Comparison of ENCODE assay signal across 11 cellular contexts in the genomic region with DNA sequence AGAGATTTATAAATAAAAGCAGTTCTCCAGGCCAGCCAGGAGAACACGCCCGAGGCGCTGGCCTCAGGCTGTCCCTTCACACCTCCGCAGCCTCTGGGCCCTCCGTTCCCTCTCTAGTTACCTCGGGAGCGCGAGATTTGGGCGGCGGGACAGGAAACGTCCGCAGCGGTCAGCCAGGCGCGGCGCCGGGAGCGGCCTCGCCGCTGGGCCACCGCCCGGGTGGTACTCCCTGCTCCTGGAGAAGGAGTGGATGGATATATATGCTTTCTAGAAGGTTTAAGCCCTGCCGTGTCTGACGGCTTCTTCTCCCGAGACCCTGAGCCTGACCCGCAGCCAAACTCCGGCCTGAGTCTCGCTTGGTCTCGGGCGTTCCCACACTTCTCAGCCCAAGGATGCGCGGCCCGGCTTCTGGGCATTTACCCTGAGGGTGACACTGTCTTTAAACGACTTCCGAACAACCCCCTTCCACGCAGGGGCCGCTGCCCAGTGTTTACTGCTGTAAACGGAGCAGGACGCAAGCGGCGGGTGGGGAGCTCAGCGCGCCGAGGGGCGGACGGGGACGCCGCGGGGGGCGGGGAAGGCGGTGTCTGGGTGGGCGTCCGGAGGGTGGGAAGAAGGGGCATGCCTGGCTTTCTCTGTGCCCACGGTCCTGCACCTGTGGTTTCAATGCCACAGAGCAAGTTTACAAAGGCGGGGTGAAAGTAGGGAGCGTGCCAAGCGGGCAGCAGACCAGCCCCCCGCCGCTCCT. TPM values are rescaled to one million over a fixed set of nuclear protein-coding genes. Genes with fewer than 3 reads are reported as not detected.
A peak's percentile ranks its signal among the peaks of the same experiment; 100 is the strongest.
DNase-seq lines count a peak whose midpoint lies in the region; ATAC-seq and TF ChIP-seq lines count a peak whose summit lies in the region.
"Had no signal": no experiment of that assay in that cellular context is flagged by ENCODE, and none has a peak within 500 bp of the region (broad histone marks: within the 10 kb centered on the region; RNA-seq: fewer than 3 reads in every experiment).

No MANE protein-coding gene starts in this region.

- H3K4me1 Mint-ChIP-seq in Caco-2 (ENCODE audit: low read depth, unreplicated experiment): peaks cover 7% of the 10 kb centered on the region

- CTCF ChIA-PET in Caco-2 (lab: Charles Lee): interaction anchor here (0.6 to 0.9 kb wide), 4 partner anchors 10 to 1125 kb away, joined by 3 to 6 read pairs (median 4); no protein-coding TSS in a partner anchor

- POLR2A ChIA-PET in Caco-2 (lab: Charles Lee): interaction anchor here (0.6 kb wide), 1 partner anchor 25 kb away, joined by 9 read pairs; no protein-coding TSS in a partner anchor

- H3K36me3 ChIP-seq in Caco-2 (ENCODE audit: control insufficient read depth, insufficient read depth, low read length): no peaks in the 10 kb centered on the region
- H3K36me3 ChIP-seq in osteoblast (ENCODE audit: insufficient read depth, low read length): no peaks in the 10 kb centered on the region
- H3K36me3 ChIP-seq in left lung: no peaks in the 10 kb centered on the region
- H3K36me3 ChIP-seq: uterus had no signal

- H2AFZ ChIP-seq in osteoblast (ENCODE audit: low read length): no peak overlapping the region

- no peaks in the 10 kb centered on the region for H3K79me2 ChIP-seq in osteoblast (ENCODE audit: insufficient read depth, low read length)

- H4K20me1 ChIP-seq in osteoblast (ENCODE audit: insufficient read depth, low read length): peaks cover 3% of the 10 kb centered on the region

- H3K27ac ChIP-seq in cingulate gyrus (ENCODE audit: low read depth, low read length): peak overlapping the region; percentile 83
- H3K27ac ChIP-seq in osteoblast (ENCODE audit: low read depth, low read length): no peak overlapping the region
- no peak overlapping the region for H3K27ac ChIP-seq in left lung
- H3K27ac ChIP-seq: uterus had no signal

- H3K27me3 ChIP-seq in Caco-2 (replicated peaks; ENCODE audit: control insufficient read depth, insufficient read depth, low read length) (peaks cover 13% of the 10 kb centered on the region), osteoblast (ENCODE audit: insufficient read depth, low read length) (peaks cover 89% of the 10 kb centered on the region), left lung (peaks cover 96 to 100% of the 10 kb centered on the region in 2 donors)

- no peak overlapping the region for H3K27ac Mint-ChIP-seq in Caco-2 (ENCODE audit: unreplicated experiment)

- intact Hi-C loops in Caco-2 (cut with micrococcal nuclease; ENCODE audit: unreplicated experiment): loop anchor here (1.0 to 5.0 kb wide), 6 partner anchors 108 to 538 kb away; a partner anchor contains a TSS
- intact Hi-C loops in left lung (cut with DNase I): no loop called here

- no peak for ATAC-seq in GM18867 (IDR thresholded peaks at IDR 0.05; ENCODE audit: unreplicated experiment)
- ATAC-seq in left lung: no peak

- H3K4me3 ChIP-seq in Caco-2 (ENCODE audit: low read depth, low read length) (peak overlapping the region; percentile 59), LNCaP clone FGC (ENCODE audit: low read depth, low read length) (peak overlapping the region; percentile 48), osteoblast (ENCODE audit: insufficient read depth, low read length) (peak overlapping the region; percentile 50), left lung (peak overlapping the region in 1 of 2 donors; percentile 40)

- H3K36me3 Mint-ChIP-seq in Caco-2 (ENCODE audit: insufficient read depth, unreplicated experiment): peaks cover 5% of the 10 kb centered on the region

- H3K4me1 ChIP-seq in Caco-2 (peaks cover 19% of the 10 kb centered on the region), osteoblast (ENCODE audit: insufficient read depth, low read length) (no peaks in the 10 kb centered on the region), left lung (peaks cover 4 to 35% of the 10 kb centered on the region in 2 donors)

- TF ChIP-seq CTCF in Caco-2 (IDR thresholded peaks at IDR 0.05; ENCODE audit: insufficient read depth in 1 of 2, low read depth in 1 of 2, low read length in 1 of 2, severe bottlenecking in 1 of 2, unreplicated experiment in 1 of 2): no peak
- no peak for TF ChIP-seq CTCF in LNCaP clone FGC (IDR thresholded peaks at IDR 0.05; ENCODE audit: control insufficient read depth, extremely low read depth, insufficient read depth)
- no peak for TF ChIP-seq CTCF in osteoblast (IDR thresholded peaks at IDR 0.05; ENCODE audit: extremely low read depth, low read depth, low read length)
- TF ChIP-seq CTCF in left lung (IDR thresholded peaks at IDR 0.05): no peak

- no TSS peak for BruUV-seq in Caco-2 (replicated peaks; lab: Mats Ljungman, UMichigan)

- no peaks in the 10 kb centered on the region for H3K9me3 Mint-ChIP-seq in Caco-2 (ENCODE audit: unreplicated experiment)

- DNase-seq in Caco-2 (peak in 1 of 2 experiments; percentile 53), LNCaP clone FGC (ENCODE audit: low read depth) (no peak), osteoblast (ENCODE audit: insufficient read length, low spot score, missing footprints) (peak; percentile 82), left lung (no peak), ureter (ENCODE audit: low spot score) (no peak), NCI-H774 (lab: John Stamatoyannopoulos, UW) (no peak)
- DNase-seq: GOT3, T-helper 9 cell had no signal

- peak overlapping the region; percentile 61 for H3K4me3 Mint-ChIP-seq in Caco-2 (ENCODE audit: unreplicated experiment)

- H3K9me3 ChIP-seq in Caco-2 (no peaks in the 10 kb centered on the region), osteoblast (ENCODE audit: low read depth, low read length) (no peaks in the 10 kb centered on the region), left lung (no peaks in the 10 kb centered on the region)
- H3K9me3 ChIP-seq: uterus had no signal

- peaks cover 35% of the 10 kb centered on the region for H3K27me3 Mint-ChIP-seq in Caco-2 (ENCODE audit: insufficient read depth, unreplicated experiment)

- peak overlapping the region; percentile 71 for H3K4me2 ChIP-seq in osteoblast (ENCODE audit: insufficient read depth, low read length)

RNA-seq across cellular contexts. Expression of a gene that starts 2.0 kb away (rescaled TPM):
- total RNA-seq in Caco-2 (2022) (1.3 and 1.9 TPM in 2 replicates), osteoblast (not detected in 2 replicates), left lung (not detected), ureter (not detected)
- total RNA-seq: uterus had no signal

RNA-seq across cellular contexts. Expression of a gene that starts 8.1 kb away (rescaled TPM):
- total RNA-seq in Caco-2 (2022) (0.49 and 0.66 TPM in 2 replicates), osteoblast (not detected in 2 replicates), left lung (not detected), ureter (not detected)
- total RNA-seq: uterus had no signal
